28 cellular contexts compared by ENCODE assay signal in genomic region chr6:94464018-94464510, GRCh38.
"Had no signal": no experiment of that assay in that cellular context is flagged by ENCODE, and none has a peak within 500 bp of the region (broad histone marks: within the 10 kb centered on the region; RNA-seq: fewer than 3 reads in every experiment).

No MANE protein-coding gene starts in this region.

- H3K4me3 Mint-ChIP-seq: activated CD4-positive, alpha-beta T cell treated with anti-CD3 and anti-CD28 coated beads, Interleukin-2, amount 10 ng/mL, durations not matched to agents 24 days and 14 days; activated CD8-positive, alpha-beta T cell treated with anti-CD3 and anti-CD28 coated beads for 36 hours; activated naive CD8-positive, alpha-beta T cell treated with anti-CD3 and anti-CD28 coated beads for 36 hours; activated T-cell treated with anti-CD3 and anti-CD28 coated beads, Interleukin-2, amount 50 U/mL, for 72 hours; activated T-helper 17 cell treated with anti-CD3 and anti-CD28 coated beads, Interleukin-2, amount 50 U/mL, for 72 hours had no signal

- DNase-seq: activated CD4-positive, alpha-beta T cell treated with anti-CD3 and anti-CD28 coated beads, Interleukin-2, amount 10 ng/mL, durations not matched to agents 24 days and 14 days; activated CD4-positive, alpha-beta T cell treated with anti-CD3 and anti-CD28 coated beads, Interleukin-2, amount 50 U/mL, for 4 hours; activated CD8-positive, alpha-beta T cell treated with anti-CD3 and anti-CD28 coated beads for 36 hours; activated effector memory CD4-positive, alpha-beta T cell treated with anti-CD3 and anti-CD28 coated beads, Interleukin-2, amount 50 U/mL, for 16 hours; activated naive CD4-positive, alpha-beta T cell; activated naive CD4-positive, alpha-beta T cell treated with anti-CD3 and anti-CD28 coated beads, Interleukin-2, amount 50 U/mL, for 16 hours; activated naive CD8-positive, alpha-beta T cell treated with anti-CD3 and anti-CD28 coated beads for 36 hours; activated T-cell treated with anti-CD3 and anti-CD28 coated beads, Interleukin-2, amount 50 U/mL, for 1 hour; activated T-cell treated with anti-CD3 and anti-CD28 coated beads, Interleukin-2, amount 50 U/mL, for 72 hours; amniotic stem cell; aorta; brain microvascular endothelial cell; central memory CD4-positive, alpha-beta T cell; NCI-H1105; NCI-H1436; NCI-H187; NCI-H2029 treated with DMSO at 0.1 percent for 48 hours; NCI-H2107; NCI-H2171; NCI-H2227 treated with DMSO at 0.1 percent for 48 hours; NCI-H446 treated with DMSO at 0.1 percent for 48 hours; NCI-H524; OCI-M1; Right ventricle myocardium superior; T1000; WERI-Rb-1 had no signal

- H3K27ac Mint-ChIP-seq: activated CD4-positive, alpha-beta T cell treated with anti-CD3 and anti-CD28 coated beads, Interleukin-2, amount 10 ng/mL, durations not matched to agents 24 days and 14 days; activated CD8-positive, alpha-beta T cell treated with anti-CD3 and anti-CD28 coated beads for 36 hours; activated naive CD8-positive, alpha-beta T cell treated with anti-CD3 and anti-CD28 coated beads for 36 hours; activated T-cell treated with anti-CD3 and anti-CD28 coated beads, Interleukin-2, amount 50 U/mL, for 72 hours; activated T-helper 17 cell treated with anti-CD3 and anti-CD28 coated beads, Interleukin-2, amount 50 U/mL, for 72 hours had no signal

- ATAC-seq: activated CD8-positive, alpha-beta T cell treated with anti-CD3 and anti-CD28 coated beads for 36 hours; activated T-cell treated with anti-CD3 and anti-CD28 coated beads, Interleukin-2, amount 50 U/mL, for 72 hours; activated T-helper 17 cell treated with anti-CD3 and anti-CD28 coated beads, Interleukin-2, amount 50 U/mL, for 72 hours; K562 had no signal

- H3K36me3 ChIP-seq: brain microvascular endothelial cell, WERI-Rb-1 had no signal

- FAIRE-seq: K562 had no signal

- H3K27me3 Mint-ChIP-seq: activated CD4-positive, alpha-beta T cell treated with anti-CD3 and anti-CD28 coated beads, Interleukin-2, amount 10 ng/mL, durations not matched to agents 24 days and 14 days; activated CD8-positive, alpha-beta T cell treated with anti-CD3 and anti-CD28 coated beads for 36 hours; activated naive CD8-positive, alpha-beta T cell treated with anti-CD3 and anti-CD28 coated beads for 36 hours; activated T-helper 17 cell treated with anti-CD3 and anti-CD28 coated beads, Interleukin-2, amount 50 U/mL, for 72 hours had no signal

- H3K4me1 Mint-ChIP-seq: activated CD4-positive, alpha-beta T cell treated with anti-CD3 and anti-CD28 coated beads, Interleukin-2, amount 10 ng/mL, durations not matched to agents 24 days and 14 days; activated naive CD8-positive, alpha-beta T cell treated with anti-CD3 and anti-CD28 coated beads for 36 hours; activated T-helper 17 cell treated with anti-CD3 and anti-CD28 coated beads, Interleukin-2, amount 50 U/mL, for 72 hours had no signal

- H3K4me3 ChIP-seq: K562 had no signal

- H3K27ac ChIP-seq: brain microvascular endothelial cell, WERI-Rb-1 had no signal

- H3K9me3 Mint-ChIP-seq: activated CD4-positive, alpha-beta T cell treated with anti-CD3 and anti-CD28 coated beads, Interleukin-2, amount 10 ng/mL, durations not matched to agents 24 days and 14 days had no signal

- H3K27me3 ChIP-seq: brain microvascular endothelial cell had no signal

- H3K36me3 Mint-ChIP-seq: activated naive CD8-positive, alpha-beta T cell treated with anti-CD3 and anti-CD28 coated beads for 36 hours had no signal
